ENCODE assay signal across 27 cellular contexts in genomic region chr1:242462867-242463266, GRCh38.
"Had no signal": no experiment of that assay in that cellular context is flagged by ENCODE, and none has a peak within 500 bp of the region (broad histone marks: within the 10 kb centered on the region; RNA-seq: fewer than 3 reads in every experiment).

No MANE protein-coding gene starts in this region.

- ATAC-seq: stimulated activated effector memory CD8-positive, alpha-beta T cell treated with anti-CD3 and anti-CD28 coated beads, Interleukin-12 subunit alpha, Interleukin-12 subunit beta, amount 100 ng/mL, for 72 hours; stimulated activated memory B cell treated with anti-CD40 and anti-IgM and Interleukin-4, amounts not matched to agents 10 μg/mL and 1 μg/mL and 100 μg/mL, for 72 hours; stimulated activated naive B cell treated with anti-CD40 and anti-IgM and Interleukin-4, amounts not matched to agents 10 μg/mL and 1 μg/mL and 100 μg/mL, for 72 hours; stimulated activated naive CD8-positive, alpha-beta T cell treated with anti-CD3 and anti-CD28 coated beads, Interleukin-15, amount 100 ng/mL, for 72 hours; stimulated activated naive CD8-positive, alpha-beta T cell treated with anti-CD3 and anti-CD28 coated beads, Interleukin-15, Interleukin-2, amounts not matched to agents 100 U/mL and 50 U/mL, for 24 hours; upper lobe of right lung had no signal

- H3K36me3 ChIP-seq: stomach, suprapubic skin, thoracic aorta, thyroid gland, tibial artery, tibial nerve, transverse colon, upper lobe of left lung, upper lobe of right lung, uterus, vagina had no signal

- H3K27ac ChIP-seq: stomach, suprapubic skin, testis, thoracic aorta, thyroid gland, tibial artery, tibial nerve, transverse colon, upper lobe of left lung, upper lobe of right lung, uterus, vagina had no signal

- FAIRE-seq: urothelium cell line had no signal

- DNase-seq: stimulated activated CD4-positive, alpha-beta T cell treated with anti-CD3 and anti-CD28 coated beads, Interleukin-2, amount 100 ng/mL, for 48 hours; stimulated activated CD4-positive, alpha-beta T cell treated with anti-CD3 and anti-CD28 coated beads, Interleukin-4, amount 100 ng/mL, for 1 hour; stimulated activated CD4-positive, alpha-beta T cell treated with anti-CD3 and anti-CD28 coated beads, Interleukin-4, amount 100 ng/mL, for 24 hours; stimulated activated CD4-positive, alpha-beta T cell treated with anti-CD3 and anti-CD28 coated beads, Interleukin-4, amount 100 ng/mL, for 4 hours; stimulated activated CD8-positive, alpha-beta memory T cell treated with anti-CD3 and anti-CD28 coated beads, Interleukin-4, amount 100 ng/mL, for 48 hours; stimulated activated naive B cell treated with anti-CD40 and anti-IgM and Interleukin-4, amounts not matched to agents 10 μg/mL and 1 μg/mL and 100 μg/mL, for 72 hours; stimulated activated naive CD4-positive, alpha-beta T cell; stimulated activated naive CD4-positive, alpha-beta T cell treated with Interleukin-2 at 50 U/mL for 16 hours; stimulated activated naive CD8-positive, alpha-beta T cell treated with anti-CD3 and anti-CD28 coated beads, Interleukin-15, amount 100 ng/mL, for 72 hours; stimulated activated naive CD8-positive, alpha-beta T cell treated with anti-CD3 and anti-CD28 coated beads, Interleukin-15, Interleukin-2, amounts not matched to agents 100 U/mL and 50 U/mL, for 24 hours; stomach; substantia nigra; testis; thyroid gland; tibial artery; transverse colon; trophoblast cell; upper lobe of left lung; upper lobe of right lung; uterus had no signal

- H3K9me3 ChIP-seq: stomach, suprapubic skin, testis, thoracic aorta, thyroid gland, tibial artery, tibial nerve, transverse colon, upper lobe of left lung, upper lobe of right lung, uterus, vagina had no signal

- H3K27me3 ChIP-seq: suprapubic skin, testis, thyroid gland, tibial artery, tibial nerve, transverse colon, upper lobe of left lung, upper lobe of right lung, uterus, vagina had no signal

- H3K4me1 ChIP-seq: stomach, suprapubic skin, testis, thyroid gland, tibial nerve, transverse colon, upper lobe of left lung, upper lobe of right lung, vagina had no signal

- H3K4me3 ChIP-seq: stomach, suprapubic skin, testis, thoracic aorta, thyroid gland, tibial artery, tibial nerve, transverse colon, upper lobe of left lung, upper lobe of right lung, uterus, vagina had no signal
